Comparison of ENCODE assay signal across 10 cellular contexts in the genomic region with DNA sequence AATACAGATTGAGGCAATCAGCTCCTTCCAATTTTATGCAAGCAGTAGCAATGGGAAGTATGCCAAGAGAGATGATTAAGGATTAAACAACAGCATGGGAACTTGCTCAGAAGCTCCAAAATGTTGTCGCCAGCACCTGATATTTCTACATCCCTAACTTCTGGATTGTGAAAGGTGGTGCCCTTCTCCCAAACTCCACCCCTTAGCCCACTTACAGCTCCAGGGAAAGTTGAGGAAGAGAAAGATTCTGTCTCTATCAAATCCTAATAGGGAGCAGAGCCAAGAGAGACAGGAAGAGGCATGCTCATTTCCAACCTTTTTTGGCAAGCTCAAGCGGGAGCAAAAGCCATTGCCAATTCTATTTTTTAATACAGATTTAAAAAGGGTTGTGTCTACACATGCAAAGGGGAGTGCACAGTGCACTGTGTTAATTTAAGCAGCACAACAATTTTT.
DNase-seq lines count a peak whose midpoint lies in the region; ATAC-seq and TF ChIP-seq lines count a peak whose summit lies in the region.
"Had no signal": no experiment of that assay in that cellular context is flagged by ENCODE, and none has a peak within 500 bp of the region (broad histone marks: within the 10 kb centered on the region; RNA-seq: fewer than 3 reads in every experiment).

No MANE protein-coding gene starts in this region.

- CTCF ChIA-PET in PC-9 (lab: Charles Lee) = no interaction called here

- POLR2A ChIA-PET in PC-9 (lab: Charles Lee; ENCODE audit: unreplicated experiment) = interaction anchor here (0.7 kb wide), 1 partner anchor 55 kb away, joined by 6 read pairs; no protein-coding TSS in a partner anchor

- ATAC-seq in GM18517 (IDR thresholded peaks at IDR 0.05; ENCODE audit: unreplicated experiment) (no peak), HG02870 (IDR thresholded peaks at IDR 0.05; ENCODE audit: unreplicated experiment) (no peak)
- ATAC-seq: stimulated activated naive CD8-positive, alpha-beta T cell treated with anti-CD3 and anti-CD28 coated beads, Interleukin-15, amount 100 ng/mL, for 72 hours had no signal

- H3K4me3 ChIP-seq in PC-9 (no peak overlapping the region), fibroblast of pulmonary artery (replicated peaks; ENCODE audit: low read depth, low read length) (no peak overlapping the region), skeletal muscle cell (ENCODE audit: low read depth, low read length) (no peak overlapping the region)
- H3K4me3 ChIP-seq: HAP-1 had no signal

- intact Hi-C loops in PC-9 (cut with micrococcal nuclease; ENCODE audit: unreplicated experiment) = loop anchor here (2.0 kb wide), 1 partner anchor 41 kb away; no protein-coding TSS in a partner anchor
- intact Hi-C loops in posterior vena cava (cut with DNase I) = no loop called here

- H3K4me1 ChIP-seq in PC-9 (replicated peaks; ENCODE audit: insufficient read depth) = peaks cover 34% of the 10 kb centered on the region
- H3K4me1 ChIP-seq: HAP-1 had no signal

- H3K27ac ChIP-seq in PC-9 = peak overlapping the region; percentile 77

- H2AFZ ChIP-seq in PC-9 = no peak overlapping the region

- H3K4me2 ChIP-seq in PC-9 = peak overlapping the region; percentile 69

- H4K20me1 ChIP-seq in PC-9 (ENCODE audit: insufficient read depth) = no peaks in the 10 kb centered on the region

- no peaks in the 10 kb centered on the region for H3K79me2 ChIP-seq in PC-9 (ENCODE audit: low read depth)

- DNase-seq in HCEC 1CT (peak; percentile 78), PC-9 (peak in 1 of 2 experiments; percentile 58), fibroblast of pulmonary artery (ENCODE audit: low read depth) (peak; percentile 93), skeletal muscle cell (ENCODE audit: low read depth) (peak; percentile 93), posterior vena cava (ENCODE audit: low spot score) (no peak)
- DNase-seq: occipital lobe; stimulated activated naive CD8-positive, alpha-beta T cell treated with anti-CD3 and anti-CD28 coated beads, Interleukin-15, amount 100 ng/mL, for 72 hours had no signal

- no TSS peak for BruUV-seq in PC-9 (replicated peaks; lab: Mats Ljungman, UMichigan)

- peaks cover 20% of the 10 kb centered on the region; the same call in 1 of the 2 replicates for H3F3A ChIP-seq in PC-9 (ENCODE audit: insufficient read depth, low read depth)

- H3K36me3 ChIP-seq in PC-9 (ENCODE audit: low read depth) = no peaks in the 10 kb centered on the region
- H3K36me3 ChIP-seq: HAP-1 had no signal

- H3K9me2 ChIP-seq in PC-9 (ENCODE audit: insufficient read depth) = no peaks in the 10 kb centered on the region

- no peak for TF ChIP-seq CTCF in PC-9 (conservative IDR thresholded peaks at IDR 0.05)
- no peak for TF ChIP-seq CTCF in fibroblast of pulmonary artery (IDR thresholded peaks at IDR 0.05; ENCODE audit: low read length, missing control alignments)

- H3K27me3 ChIP-seq in PC-9 (ENCODE audit: insufficient read depth, low read depth) = no peaks in the 10 kb centered on the region

- H3K9me3 ChIP-seq in PC-9 (ENCODE audit: insufficient read depth, low read depth) = no peaks in the 10 kb centered on the region; the same call in 1 of the 2 replicates
- H3K9me3 ChIP-seq: HAP-1 had no signal
